30 cellular contexts compared by ENCODE assay signal in genomic region chr19:16482745-16483144, GRCh38. TPM values are rescaled to one million over a fixed set of nuclear protein-coding genes. Genes with fewer than 3 reads are reported as not detected.
A peak's percentile ranks its signal among the peaks of the same experiment; 100 is the strongest.
DNase-seq lines count a peak whose midpoint lies in the region; ATAC-seq, FAIRE-seq and TF ChIP-seq lines count a peak whose summit lies in the region.
"Had no signal": no experiment of that assay in that cellular context is flagged by ENCODE, and none has a peak within 500 bp of the region (broad histone marks: within the 10 kb centered on the region; RNA-seq: fewer than 3 reads in every experiment).

No MANE protein-coding gene starts in this region.

- no peak overlapping the region for H2BK5ac ChIP-seq in neuronal stem cell (ENCODE audit: low read length)

- H3K4me1 ChIP-seq in HepG2 (ENCODE audit: insufficient read depth, low read length), result peaks cover 42% of the 10 kb centered on the region
- no peaks in the 10 kb centered on the region for H3K4me1 ChIP-seq in right lobe of liver
- H3K4me1 ChIP-seq in neuronal stem cell (ENCODE audit: control insufficient read depth in 2 of 2, insufficient read depth in 1 of 2, low read depth in 1 of 2, low read length in 2 of 2), result no peaks in the 10 kb centered on the region
- H3K4me1 ChIP-seq: BE2C, BLaER1, Caco-2 had no signal

- FAIRE-seq in HepG2 (lab: Jason Lieb, UNC), result no peak
- FAIRE-seq: D721Med, GM12878, GM12892, GM18507 had no signal

- no peaks in the 10 kb centered on the region for H3K79me2 ChIP-seq in HepG2 (ENCODE audit: insufficient read depth, low read length)

- H3K9ac ChIP-seq in HepG2 (ENCODE audit: insufficient read depth, low read depth, low read length) (no peak overlapping the region), neuronal stem cell (ENCODE audit: low read depth, low read length, poor library complexity) (no peak overlapping the region)
- H3K9ac ChIP-seq: BLaER1 had no signal

- H3K4me3 ChIP-seq in HepG2 (replicated peaks in 1 of 3; ENCODE audit: insufficient read depth in 1 of 3, low read depth in 2 of 3, low read length in 3 of 3) (no peak overlapping the region), right lobe of liver (no peak overlapping the region), neuronal stem cell (ENCODE audit: low read length in 2 of 2) (no peak overlapping the region)
- H3K4me3 ChIP-seq: BLaER1, GM12878 had no signal

- no peak overlapping the region for H4K8ac ChIP-seq in neuronal stem cell (ENCODE audit: low read depth, low read length)

- peak overlapping the region; percentile 21 for H3K14ac ChIP-seq in neuronal stem cell (ENCODE audit: low read length)

- TF ChIP-seq EP300 in HepG2 (IDR thresholded peaks at IDR 0.05; ENCODE audit: low read depth in 2 of 2, low read length in 2 of 2), result no peak
- TF ChIP-seq EP300 in HepG2 (CRISPR knock-in tag; IDR thresholded peaks at IDR 0.05; ENCODE audit: borderline replicate concordance), result no peak
- no peak for TF ChIP-seq EP300 in Ishikawa (IDR thresholded peaks at IDR 0.05; ENCODE audit: borderline replicate concordance)

- BruUV-seq in HepG2 (replicated peaks; lab: Mats Ljungman, UMichigan), result no TSS peak

- H3K4me2 ChIP-seq in HepG2 (ENCODE audit: low read depth, low read length), result no peak overlapping the region
- H3K4me2 ChIP-seq in neuronal stem cell (ENCODE audit: insufficient read depth, low read length, poor library complexity, severe bottlenecking), result no peak overlapping the region
- H3K4me2 ChIP-seq: BLaER1 had no signal

- DNase-seq in HepG2 (ENCODE audit: low spot score) (no peak), right lobe of liver (no peak), neuronal stem cell (ENCODE audit: low spot score) (no peak), DMS153 treated with DMSO at 0.1 percent for 48 hours (lab: John Stamatoyannopoulos, UW; ENCODE audit: unreplicated experiment) (no peak)
- DNase-seq: ACHN; BE2C; C1 segment of cervical spinal cord; Caco-2; Calu3; CD4-positive, alpha-beta memory T cell; CD4-positive, CD25-positive, alpha-beta regulatory T cell; DMS53; DMS79; DND-41; EL; GDM1 had no signal

- H2AFZ ChIP-seq in HepG2 (ENCODE audit: low read length), result no peak overlapping the region
- H2AFZ ChIP-seq in neuronal stem cell (ENCODE audit: low read length), result no peak overlapping the region

- intact Hi-C loops in HepG2 (cut with micrococcal nuclease; ENCODE audit: unreplicated experiment) (no loop called here), right lobe of liver (cut with DNase I) (no loop called here)

- H2AK5ac ChIP-seq in neuronal stem cell (ENCODE audit: low read depth, low read length), result no peak overlapping the region

- CTCF ChIA-PET in HepG2 (lab: Yijun Ruan, JAX; ENCODE audit: low intra/inter-chr PET ratio, low total read pairs), result no interaction called here

- in situ Hi-C loops in HepG2 (cut with HindIII; ENCODE audit: extremely low pct_ligation_motif_present, low pct_unique_long_range_greater_than_20kb), result no loop called here

- no peak for TF ChIP-seq RAD21 in HepG2 (CRISPR knock-in tag; IDR thresholded peaks at IDR 0.05)
- no peak for TF ChIP-seq RAD21 in Ishikawa (IDR thresholded peaks at IDR 0.05; ENCODE audit: low read depth)

- no peak overlapping the region for H3K4ac ChIP-seq in neuronal stem cell (ENCODE audit: low read length)

- H3K79me1 ChIP-seq in neuronal stem cell (ENCODE audit: low read depth, low read length), result no peaks in the 10 kb centered on the region

- H3K9me3 ChIP-seq in HepG2 (ENCODE audit: low read length) (no peaks in the 10 kb centered on the region), right lobe of liver (no peaks in the 10 kb centered on the region), neuronal stem cell (replicated peaks in 1 of 2; ENCODE audit: control insufficient read depth in 2 of 2, insufficient read depth in 1 of 2, low read depth in 1 of 2, low read length in 2 of 2) (no peaks in the 10 kb centered on the region)
- H3K9me3 ChIP-seq: BE2C, BLaER1, Caco-2 had no signal

- no peak overlapping the region for H2BK12ac ChIP-seq in neuronal stem cell (ENCODE audit: low read length)

- H2BK120ac ChIP-seq in neuronal stem cell (ENCODE audit: low read depth, low read length), result no peak overlapping the region

- ATAC-seq in HepG2 (no peak), right lobe of liver (no peak), HG03175 (IDR thresholded peaks at IDR 0.05; ENCODE audit: unreplicated experiment) (no peak)
- ATAC-seq: GM12878 had no signal

- no peak overlapping the region for H2BK15ac ChIP-seq in neuronal stem cell (ENCODE audit: low read length)

- H3K18ac ChIP-seq in neuronal stem cell (ENCODE audit: low read length), result no peak overlapping the region

- no peaks in the 10 kb centered on the region for H3K27me3 ChIP-seq in HepG2 (ENCODE audit: control insufficient read depth in 1 of 2, insufficient read depth in 2 of 2, low read length in 2 of 2)
- H3K27me3 ChIP-seq in right lobe of liver, result no peaks in the 10 kb centered on the region
- peaks cover 0 to 3% (median 0%) of the 10 kb centered on the region in 3 experiments for H3K27me3 ChIP-seq in neuronal stem cell (ENCODE audit: control insufficient read depth in 3 of 3, insufficient read depth in 3 of 3, low read depth in 1 of 3, low read length in 3 of 3)
- H3K27me3 ChIP-seq: BE2C, BLaER1 had no signal

- H4K20me1 ChIP-seq in HepG2 (ENCODE audit: insufficient read depth, low read length), result no peaks in the 10 kb centered on the region
- H4K20me1 ChIP-seq: BLaER1 had no signal

- TF ChIP-seq CTCF in HepG2 (CRISPR knock-in tag; IDR thresholded peaks at IDR 0.05) (no peak), right lobe of liver (IDR thresholded peaks at IDR 0.05) (no peak)

- H3K27ac ChIP-seq in HepG2 (ENCODE audit: extremely low read length, insufficient read depth, low read length) (no peak overlapping the region), right lobe of liver (no peak overlapping the region), neuronal stem cell (replicated peaks; ENCODE audit: low read length) (no peak overlapping the region)
- H3K27ac ChIP-seq: 22Rv1, BLaER1 had no signal

- no peaks in the 10 kb centered on the region for H3K36me3 ChIP-seq in HepG2 (replicated peaks in 1 of 2; ENCODE audit: control insufficient read depth in 1 of 2, insufficient read depth in 2 of 2, low read length in 2 of 2)
- no peaks in the 10 kb centered on the region for H3K36me3 ChIP-seq in right lobe of liver
- no peaks in the 10 kb centered on the region for H3K36me3 ChIP-seq in neuronal stem cell (replicated peaks in 1 of 2; ENCODE audit: control insufficient read depth in 2 of 2, insufficient read depth in 2 of 2, low read length in 2 of 2)
- H3K36me3 ChIP-seq: BE2C, BLaER1 had no signal

- POLR2A ChIA-PET in HepG2 (lab: Yijun Ruan, JAX), result no interaction called here

- WGBS in HepG2 (ENCODE audit: low lambda C conversion rate), result 84% methylated on average over 7 of the region's 7 CpGs
- 89% methylated on average over 5 of the region's 7 CpGs for WGBS in right lobe of liver (ENCODE audit: insufficient coverage, low coverage, low lambda C conversion rate, missing lambda C conversion rate)
- no CpG with 5 or more reads among the region's 7 CpGs for WGBS in neuronal stem cell (ENCODE audit: extremely low coverage in 2 of 2, insufficient read length in 2 of 2, insufficient replicate concordance in 1 of 2), 2 donors

- TF ChIP-seq POLR2A in HepG2 (IDR thresholded peaks at IDR 0.05; ENCODE audit: insufficient read depth in 1 of 2, low read depth in 2 of 2, low read length in 2 of 2) (no peak), right lobe of liver (IDR thresholded peaks at IDR 0.05) (no peak)

- H4K91ac ChIP-seq in neuronal stem cell (ENCODE audit: low read depth, low read length, poor library complexity), result no peak overlapping the region

- no peak overlapping the region for H3K23ac ChIP-seq in neuronal stem cell (ENCODE audit: low read depth, low read length, poor library complexity)

RNA-seq across cellular contexts. Expression of gene EPS15L1, which starts 11.0 kb away (rescaled TPM):
- total RNA-seq in HepG2 (2016; rRNA removed; fragmentation: Illumina TruSeq; extraction: Trizol), result 7.0 and 8.6 TPM in 2 replicates
- 3.7 and 4.1 TPM in 2 replicates for total RNA-seq in HepG2 (2016; cell fraction: cytosol; rRNA removed; fragmentation: Illumina TruSeq; extraction: Trizol; ENCODE audit: low read depth)
- total RNA-seq in HepG2 (2016; cell fraction: insoluble cytoplasmic fraction; rRNA removed; fragmentation: Illumina TruSeq; extraction: Trizol), result 8.4 and 8.7 TPM in 2 replicates
- total RNA-seq in HepG2 (2016; cell fraction: membrane; rRNA removed; fragmentation: Illumina TruSeq; extraction: Trizol), result 5.5 and 7.2 TPM in 2 replicates
- 16.1 and 18.4 TPM in 2 replicates for total RNA-seq in HepG2 (2016; cell fraction: nucleus; rRNA removed; fragmentation: Illumina TruSeq; extraction: Trizol)
- 14.0 and 16.5 TPM in 2 replicates for polyA plus RNA-seq in HepG2 (2011; rRNA removed)
- polyA plus RNA-seq in HepG2 (2011; cell fraction: cytosol; rRNA removed), result 8.2 and 8.5 TPM in 2 replicates
- polyA plus RNA-seq in HepG2 (2011; cell fraction: nucleus; rRNA removed), result 28.2 and 31.7 TPM in 2 replicates
- polyA plus RNA-seq in HepG2 (2012), result 23.7 and 24.6 TPM in 2 replicates
- 2.8 TPM in 2 replicates for polyA plus RNA-seq in HepG2 (2016; cell fraction: cytosol; fragmentation: Illumina TruSeq; extraction: Trizol; ENCODE audit: low read depth)
- 18.3 and 21.1 TPM in 2 replicates for polyA plus RNA-seq in HepG2 (2016; cell fraction: insoluble cytoplasmic fraction; fragmentation: Illumina TruSeq; extraction: Trizol; ENCODE audit: low read depth)
- polyA plus RNA-seq in HepG2 (2016; cell fraction: membrane; fragmentation: Illumina TruSeq; extraction: Trizol; ENCODE audit: low read depth), result 3.9 and 5.1 TPM in 2 replicates
- polyA plus RNA-seq in HepG2 (2016; cell fraction: nucleus; fragmentation: Illumina TruSeq; extraction: Trizol; ENCODE audit: insufficient read depth, low read depth), result 25.3 and 31.3 TPM in 2 replicates
- 22.5 and 23.7 TPM in 2 replicates for polyA minus RNA-seq in HepG2 (2011; rRNA and poly(A)+ RNA removed; ENCODE audit: low replicate concordance)
- polyA minus RNA-seq in HepG2 (2011; cell fraction: cytosol; rRNA and poly(A)+ RNA removed), result 13.0 and 19.8 TPM in 2 replicates
- 31.8 and 42.8 TPM in 2 replicates for polyA minus RNA-seq in HepG2 (2011; cell fraction: nucleus; rRNA and poly(A)+ RNA removed)
- 10 to 100 TPM in 4 of 6 experiments, 1 to 10 TPM in 2; 6.3 to 22.5 (median 13.8) TPM for total RNA-seq in right lobe of liver
- polyA plus RNA-seq in neuronal stem cell (2013, experiment 1 of 2), result 26.7 TPM
- 25.4 TPM for polyA plus RNA-seq in neuronal stem cell (2013, experiment 2 of 2)

RNA-seq across cellular contexts. Expression of gene CALR3, which starts 13.2 kb away (rescaled TPM):
- total RNA-seq in HepG2 (2016; rRNA removed; fragmentation: Illumina TruSeq; extraction: Trizol), result not detected in 2 replicates
- not detected in 2 replicates for total RNA-seq in HepG2 (2016; cell fraction: cytosol; rRNA removed; fragmentation: Illumina TruSeq; extraction: Trizol; ENCODE audit: low read depth)
- not detected in 2 replicates for total RNA-seq in HepG2 (2016; cell fraction: insoluble cytoplasmic fraction; rRNA removed; fragmentation: Illumina TruSeq; extraction: Trizol)
- total RNA-seq in HepG2 (2016; cell fraction: membrane; rRNA removed; fragmentation: Illumina TruSeq; extraction: Trizol), result not detected in 2 replicates
- not detected in 2 replicates for total RNA-seq in HepG2 (2016; cell fraction: nucleus; rRNA removed; fragmentation: Illumina TruSeq; extraction: Trizol)
- polyA plus RNA-seq in HepG2 (2011; rRNA removed), result not detected in 2 replicates
- polyA plus RNA-seq in HepG2 (2011; cell fraction: cytosol; rRNA removed), result not detected in 2 replicates
- not detected in 2 replicates for polyA plus RNA-seq in HepG2 (2011; cell fraction: nucleus; rRNA removed)
- polyA plus RNA-seq in HepG2 (2012), result 0.16 TPM in 1 of 2 replicates, not detected in the other
- polyA plus RNA-seq in HepG2 (2016; cell fraction: cytosol; fragmentation: Illumina TruSeq; extraction: Trizol; ENCODE audit: low read depth), result not detected in 2 replicates
- not detected in 2 replicates for polyA plus RNA-seq in HepG2 (2016; cell fraction: insoluble cytoplasmic fraction; fragmentation: Illumina TruSeq; extraction: Trizol; ENCODE audit: low read depth)
- polyA plus RNA-seq in HepG2 (2016; cell fraction: membrane; fragmentation: Illumina TruSeq; extraction: Trizol; ENCODE audit: low read depth), result not detected in 2 replicates
- not detected in 2 replicates for polyA plus RNA-seq in HepG2 (2016; cell fraction: nucleus; fragmentation: Illumina TruSeq; extraction: Trizol; ENCODE audit: insufficient read depth, low read depth)
- polyA minus RNA-seq in HepG2 (2011; rRNA and poly(A)+ RNA removed; ENCODE audit: low replicate concordance), result not detected in 2 replicates
- polyA minus RNA-seq in HepG2 (2011; cell fraction: cytosol; rRNA and poly(A)+ RNA removed), result not detected in 2 replicates
- polyA minus RNA-seq in HepG2 (2011; cell fraction: nucleus; rRNA and poly(A)+ RNA removed), result not detected in 2 replicates
- total RNA-seq in right lobe of liver, result not detected
- 0.07 TPM for polyA plus RNA-seq in neuronal stem cell (2013, experiment 1 of 2)
- polyA plus RNA-seq in neuronal stem cell (2013, experiment 2 of 2), result 0.07 TPM
- total RNA-seq: A172; A673; Caco-2; Calu3; CD4-positive, alpha-beta memory T cell; CD4-positive, CD25-positive, alpha-beta regulatory T cell; Daoy; G401 had no signal
- polyA plus RNA-seq: AG04450; CD14-positive monocyte; CD4-positive, alpha-beta memory T cell; CD4-positive, CD25-positive, alpha-beta regulatory T cell had no signal

RNA-seq across cellular contexts. Expression of gene C19orf44, which starts 13.4 kb away (rescaled TPM):
- total RNA-seq in HepG2 (2016; rRNA removed; fragmentation: Illumina TruSeq; extraction: Trizol) (3.6 and 4.3 TPM in 2 replicates), right lobe of liver (1 to 10 TPM; 1.8 to 4.3 (median 2.5) TPM)
- 2.6 and 3.0 TPM in 2 replicates for total RNA-seq in HepG2 (2016; cell fraction: cytosol; rRNA removed; fragmentation: Illumina TruSeq; extraction: Trizol; ENCODE audit: low read depth)
- total RNA-seq in HepG2 (2016; cell fraction: insoluble cytoplasmic fraction; rRNA removed; fragmentation: Illumina TruSeq; extraction: Trizol), result 2.7 and 3.1 TPM in 2 replicates
- 1.9 and 2.2 TPM in 2 replicates for total RNA-seq in HepG2 (2016; cell fraction: membrane; rRNA removed; fragmentation: Illumina TruSeq; extraction: Trizol)
- total RNA-seq in HepG2 (2016; cell fraction: nucleus; rRNA removed; fragmentation: Illumina TruSeq; extraction: Trizol), result 4.6 and 4.8 TPM in 2 replicates
- 3.2 and 4.1 TPM in 2 replicates for polyA plus RNA-seq in HepG2 (2011; rRNA removed)
- 3.3 and 3.5 TPM in 2 replicates for polyA plus RNA-seq in HepG2 (2011; cell fraction: cytosol; rRNA removed)
- polyA plus RNA-seq in HepG2 (2011; cell fraction: nucleus; rRNA removed), result 10.6 and 11.2 TPM in 2 replicates
- polyA plus RNA-seq in HepG2 (2012), result 3.4 and 5.4 TPM in 2 replicates
- 0.60 and 0.90 TPM in 2 replicates for polyA plus RNA-seq in HepG2 (2016; cell fraction: cytosol; fragmentation: Illumina TruSeq; extraction: Trizol; ENCODE audit: low read depth)
- 3.6 and 4.3 TPM in 2 replicates for polyA plus RNA-seq in HepG2 (2016; cell fraction: insoluble cytoplasmic fraction; fragmentation: Illumina TruSeq; extraction: Trizol; ENCODE audit: low read depth)
- 1.5 TPM in 2 replicates for polyA plus RNA-seq in HepG2 (2016; cell fraction: membrane; fragmentation: Illumina TruSeq; extraction: Trizol; ENCODE audit: low read depth)
- polyA plus RNA-seq in HepG2 (2016; cell fraction: nucleus; fragmentation: Illumina TruSeq; extraction: Trizol; ENCODE audit: insufficient read depth, low read depth), result 10.2 and 12.1 TPM in 2 replicates
- 2.9 and 3.4 TPM in 2 replicates for polyA minus RNA-seq in HepG2 (2011; rRNA and poly(A)+ RNA removed; ENCODE audit: low replicate concordance)
- 2.4 and 4.4 TPM in 2 replicates for polyA minus RNA-seq in HepG2 (2011; cell fraction: cytosol; rRNA and poly(A)+ RNA removed)
- polyA minus RNA-seq in HepG2 (2011; cell fraction: nucleus; rRNA and poly(A)+ RNA removed), result 6.7 and 8.1 TPM in 2 replicates
- polyA plus RNA-seq in neuronal stem cell (2013, experiment 1 of 2), result 4.7 TPM
- 4.7 TPM for polyA plus RNA-seq in neuronal stem cell (2013, experiment 2 of 2)

RNA-seq across cellular contexts. Expression of gene CHERP, which starts 59.5 kb away (rescaled TPM):
- total RNA-seq in HepG2 (2016; rRNA removed; fragmentation: Illumina TruSeq; extraction: Trizol) (4.3 and 9.1 TPM in 2 replicates), right lobe of liver (10 to 100 TPM in 4 of 6 experiments, 1 to 10 TPM in 2; 6.8 to 26.2 (median 20.6) TPM)
- total RNA-seq in HepG2 (2016; cell fraction: cytosol; rRNA removed; fragmentation: Illumina TruSeq; extraction: Trizol; ENCODE audit: low read depth), result 3.8 and 4.0 TPM in 2 replicates
- total RNA-seq in HepG2 (2016; cell fraction: insoluble cytoplasmic fraction; rRNA removed; fragmentation: Illumina TruSeq; extraction: Trizol), result 6.0 and 7.4 TPM in 2 replicates
- 5.5 and 6.1 TPM in 2 replicates for total RNA-seq in HepG2 (2016; cell fraction: membrane; rRNA removed; fragmentation: Illumina TruSeq; extraction: Trizol)
- total RNA-seq in HepG2 (2016; cell fraction: nucleus; rRNA removed; fragmentation: Illumina TruSeq; extraction: Trizol), result 8.1 and 13.9 TPM in 2 replicates
- polyA plus RNA-seq in HepG2 (2011; rRNA removed), result 5.4 and 5.9 TPM in 2 replicates
- polyA plus RNA-seq in HepG2 (2011; cell fraction: cytosol; rRNA removed), result 2.9 and 3.2 TPM in 2 replicates
- polyA plus RNA-seq in HepG2 (2011; cell fraction: nucleus; rRNA removed), result 34.4 and 39.5 TPM in 2 replicates
- 20.4 and 25.1 TPM in 2 replicates for polyA plus RNA-seq in HepG2 (2012)
- 2.1 and 2.2 TPM in 2 replicates for polyA plus RNA-seq in HepG2 (2016; cell fraction: cytosol; fragmentation: Illumina TruSeq; extraction: Trizol; ENCODE audit: low read depth)
- polyA plus RNA-seq in HepG2 (2016; cell fraction: insoluble cytoplasmic fraction; fragmentation: Illumina TruSeq; extraction: Trizol; ENCODE audit: low read depth), result 19.7 and 26.9 TPM in 2 replicates
- polyA plus RNA-seq in HepG2 (2016; cell fraction: membrane; fragmentation: Illumina TruSeq; extraction: Trizol; ENCODE audit: low read depth), result 4.9 and 6.0 TPM in 2 replicates
- 54.8 and 59.8 TPM in 2 replicates for polyA plus RNA-seq in HepG2 (2016; cell fraction: nucleus; fragmentation: Illumina TruSeq; extraction: Trizol; ENCODE audit: insufficient read depth, low read depth)
- polyA minus RNA-seq in HepG2 (2011; rRNA and poly(A)+ RNA removed; ENCODE audit: low replicate concordance), result 10.1 and 16.3 TPM in 2 replicates
- 7.1 and 9.3 TPM in 2 replicates for polyA minus RNA-seq in HepG2 (2011; cell fraction: cytosol; rRNA and poly(A)+ RNA removed)
- 18.4 and 19.8 TPM in 2 replicates for polyA minus RNA-seq in HepG2 (2011; cell fraction: nucleus; rRNA and poly(A)+ RNA removed)
- polyA plus RNA-seq in neuronal stem cell (2013, experiment 1 of 2), result 40.7 TPM
- polyA plus RNA-seq in neuronal stem cell (2013, experiment 2 of 2), result 40.6 TPM
